In genomic region chr10:99926925-99927718, GRCh38 we compare ENCODE assay signal across 9 cellular contexts.
A peak's percentile ranks its signal among the peaks of the same experiment; 100 is the strongest.
DNase-seq lines count a peak whose midpoint lies in the region; ATAC-seq and TF ChIP-seq lines count a peak whose summit lies in the region.
"Had no signal": no experiment of that assay in that cellular context is flagged by ENCODE, and none has a peak within 500 bp of the region (broad histone marks: within the 10 kb centered on the region; RNA-seq: fewer than 3 reads in every experiment).

No MANE protein-coding gene starts in this region.

- ATAC-seq in lower lobe of right lung (no peak), GM21423 (IDR thresholded peaks at IDR 0.05; ENCODE audit: unreplicated experiment) (no peak)
- ATAC-seq: K562 had no signal

- no peaks in the 10 kb centered on the region for H3K36me3 Mint-ChIP-seq in activated CD4-positive, alpha-beta T cell treated with anti-CD3 and anti-CD28 coated beads, Interleukin-2, amount 10 ng/mL, durations not matched to agents 24 days and 14 days (ENCODE audit: low read depth)

- peaks cover 49% of the 10 kb centered on the region for H3K4me1 ChIP-seq in lower lobe of right lung
- no peaks in the 10 kb centered on the region for H3K4me1 ChIP-seq in urinary bladder (ENCODE audit: insufficient read depth)

- DNase-seq in activated CD4-positive, alpha-beta T cell treated with anti-CD3 and anti-CD28 coated beads, Interleukin-2, amount 10 ng/mL, durations not matched to agents 24 days and 14 days: no peak
- no peak for DNase-seq in activated CD4-positive, alpha-beta T cell treated with anti-CD3 and anti-CD28 coated beads, Interleukin-2, amount 50 U/mL, for 4 hours
- DNase-seq in dermis blood vessel endothelial cell (peak; percentile 86), lower lobe of right lung (no peak), NOMO-1 (lab: John Stamatoyannopoulos, UW; ENCODE audit: unreplicated experiment in 2 of 2) (no peak)
- no peak for DNase-seq in stimulated activated CD4-positive, alpha-beta T cell treated with anti-CD3 and anti-CD28 coated beads, Interleukin-4, amount 100 ng/mL, for 1 hour

- H3K27ac Mint-ChIP-seq in activated CD4-positive, alpha-beta T cell treated with anti-CD3 and anti-CD28 coated beads, Interleukin-2, amount 10 ng/mL, durations not matched to agents 24 days and 14 days: peak overlapping the region; percentile 46

- intact Hi-C loops in activated CD4-positive, alpha-beta T cell treated with anti-CD3 and anti-CD28 coated beads, Interleukin-2, amount 10 ng/mL, durations not matched to agents 24 days and 14 days (cut with micrococcal nuclease): no loop called here
- intact Hi-C loops in lower lobe of right lung (cut with DNase I): no loop called here

- H3K9me3 Mint-ChIP-seq in activated CD4-positive, alpha-beta T cell treated with anti-CD3 and anti-CD28 coated beads, Interleukin-2, amount 10 ng/mL, durations not matched to agents 24 days and 14 days: no peaks in the 10 kb centered on the region

- H3K27ac ChIP-seq in lower lobe of right lung (peak overlapping the region; percentile 75), urinary bladder (ENCODE audit: low read depth) (peak overlapping the region; percentile 32)

- peaks cover 2% of the 10 kb centered on the region for H3K27me3 Mint-ChIP-seq in activated CD4-positive, alpha-beta T cell treated with anti-CD3 and anti-CD28 coated beads, Interleukin-2, amount 10 ng/mL, durations not matched to agents 24 days and 14 days

- H3K4me3 Mint-ChIP-seq in activated CD4-positive, alpha-beta T cell treated with anti-CD3 and anti-CD28 coated beads, Interleukin-2, amount 10 ng/mL, durations not matched to agents 24 days and 14 days: no peak overlapping the region

- H3K9me3 ChIP-seq in lower lobe of right lung: no peaks in the 10 kb centered on the region

- H3K36me3 ChIP-seq in lower lobe of right lung (no peaks in the 10 kb centered on the region), urinary bladder (ENCODE audit: insufficient read depth) (no peaks in the 10 kb centered on the region)

- peak overlapping the region; percentile 41 for H3K4me3 ChIP-seq in lower lobe of right lung
- H3K4me3 ChIP-seq in urinary bladder (ENCODE audit: low read depth, low read length): no peak overlapping the region
- H3K4me3 ChIP-seq: K562 had no signal

- 51% methylated on average over 9 of the region's 9 CpGs for WGBS in urinary bladder

- no peak for TF ChIP-seq CTCF in lower lobe of right lung (IDR thresholded peaks at IDR 0.05)

- no peaks in the 10 kb centered on the region for H3K27me3 ChIP-seq in lower lobe of right lung (ENCODE audit: low read depth)

- H3K4me1 Mint-ChIP-seq in activated CD4-positive, alpha-beta T cell treated with anti-CD3 and anti-CD28 coated beads, Interleukin-2, amount 10 ng/mL, durations not matched to agents 24 days and 14 days: peaks cover 12% of the 10 kb centered on the region
